Comparison of ENCODE assay signal across 14 cellular contexts in the genomic region with DNA sequence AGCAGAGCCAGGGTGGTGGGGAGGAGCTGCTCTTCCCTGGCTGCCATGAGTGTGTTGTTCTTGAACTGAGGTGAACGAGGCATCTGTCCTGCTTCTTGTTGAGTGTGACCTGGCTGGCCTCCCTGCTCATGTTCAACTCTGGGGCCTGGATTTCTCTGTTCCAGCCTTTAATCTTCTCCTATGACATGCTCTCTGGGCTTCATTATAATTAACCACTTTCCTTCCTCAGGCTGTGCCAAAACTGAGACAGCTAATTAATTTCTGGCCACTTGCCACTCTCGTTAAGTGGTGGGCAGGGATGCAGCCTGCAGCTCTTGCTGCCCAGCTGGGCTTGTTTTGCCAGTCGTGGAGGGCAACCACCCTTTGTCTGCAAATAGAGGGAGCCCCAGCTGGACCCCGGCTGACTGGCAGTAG.
DNase-seq lines count a peak whose midpoint lies in the region; ATAC-seq lines count a peak whose summit lies in the region.
"Had no signal": no experiment of that assay in that cellular context is flagged by ENCODE, and none has a peak within 500 bp of the region (broad histone marks: within the 10 kb centered on the region; RNA-seq: fewer than 3 reads in every experiment).

No MANE protein-coding gene starts in this region.

- peak; percentile 88 for DNase-seq in DMS79 (lab: John Stamatoyannopoulos, UW)
- peak; percentile 89 for DNase-seq in NCI-H2029 (lab: John Stamatoyannopoulos, UW)
- DNase-seq in NCI-H748 treated with DMSO at 0.1 percent for 48 hours (lab: John Stamatoyannopoulos, UW): peak; percentile 76
- peak; percentile 45 for DNase-seq in left kidney (ENCODE audit: low read depth, low spot score)
- DNase-seq in iPS-NIHi7 (ENCODE audit: extremely low spot score): no peak
- DNase-seq in stimulated activated CD4-positive, alpha-beta T cell treated with anti-CD3 and anti-CD28 coated beads, Interleukin-4, amount 100 ng/mL, for 1 hour: no peak
- DNase-seq: activated CD4-positive, alpha-beta T cell treated with anti-CD3 and anti-CD28 coated beads, Interleukin-2, amount 10 ng/mL, durations not matched to agents 24 days and 14 days; dermis blood vessel endothelial cell; EL; left cardiac atrium; Peyer's patch; stimulated activated CD4-positive, alpha-beta T cell treated with anti-CD3 and anti-CD28 coated beads, Interleukin-2, amount 100 ng/mL, for 24 hours had no signal

- no peak for ATAC-seq in HG02981 (IDR thresholded peaks at IDR 0.05; ENCODE audit: unreplicated experiment)
- no peak for ATAC-seq in HG02938 (IDR thresholded peaks at IDR 0.05; ENCODE audit: unreplicated experiment)

Comparison
In these comparisons a context has a peak if more than half of its experiments do, and no peak if none do; other contexts are left out.
1. DNase-seq: peak in DMS79 (single experiment), NCI-H2029 (single experiment), NCI-H748 treated with DMSO at 0.1 percent for 48 hours (single experiment) and left kidney (single experiment); none in iPS-NIHi7 (single experiment) and stimulated activated CD4-positive, alpha-beta T cell treated with anti-CD3 and anti-CD28 coated beads, Interleukin-4, amount 100 ng/mL, for 1 hour (single experiment).